12 cellular contexts compared by ENCODE assay signal in genomic region chr12:124621296-124621660, GRCh38. TPM values are rescaled to one million over a fixed set of nuclear protein-coding genes. Genes with fewer than 3 reads are reported as not detected.
DNase-seq lines count a peak whose midpoint lies in the region; FAIRE-seq and TF ChIP-seq lines count a peak whose summit lies in the region.
"Had no signal": no experiment of that assay in that cellular context is flagged by ENCODE, and none has a peak within 500 bp of the region (broad histone marks: within the 10 kb centered on the region; RNA-seq: fewer than 3 reads in every experiment).

No MANE protein-coding gene starts in this region.

- no peak overlapping the region for H3K4me3 Mint-ChIP-seq in mesothelial cell of epicardium

- H3K27ac ChIP-seq in esophagus (ENCODE audit: low read depth in 2 of 2, low read length in 1 of 2) = peak overlapping the region; percentile 78 to 90
- H3K27ac ChIP-seq in transverse colon = peak overlapping the region; percentile 52 to 72 (median 58)
- peak overlapping the region in 1 of 2 donors; percentile 18 for H3K27ac ChIP-seq in small intestine (ENCODE audit: low read depth in 1 of 2, low read length in 1 of 2)
- no peak overlapping the region for H3K27ac ChIP-seq in brain microvascular endothelial cell

- H3K9me3 ChIP-seq in esophagus (ENCODE audit: control insufficient read depth in 2 of 2, insufficient read depth in 1 of 2, low read depth in 1 of 2, low read length in 1 of 2) (peaks cover 0 to 6% of the 10 kb centered on the region in 2 donors), transverse colon (no peaks in the 10 kb centered on the region), small intestine (ENCODE audit: control insufficient read depth, low read depth) (no peaks in the 10 kb centered on the region)

- H3K9me3 Mint-ChIP-seq in mesothelial cell of epicardium = peaks cover 5% of the 10 kb centered on the region

- TF ChIP-seq EP300 in transverse colon (IDR thresholded peaks at IDR 0.05; ENCODE audit: low read depth) = no peak

- H3K36me3 Mint-ChIP-seq in mesothelial cell of epicardium = no peaks in the 10 kb centered on the region

- H3K27ac Mint-ChIP-seq in mesothelial cell of epicardium = peak overlapping the region; percentile 85

- peaks cover 10% of the 10 kb centered on the region for H3K4me1 Mint-ChIP-seq in mesothelial cell of epicardium

- no peak overlapping the region for H3K4me3 ChIP-seq in esophagus (ENCODE audit: low read depth in 1 of 2, low read length in 2 of 2)
- no peak overlapping the region for H3K4me3 ChIP-seq in transverse colon
- no peak overlapping the region for H3K4me3 ChIP-seq in small intestine (ENCODE audit: low read depth in 1 of 2, low read length in 2 of 2)
- H3K4me3 ChIP-seq in brain microvascular endothelial cell (ENCODE audit: low read depth, low read length) = no peak overlapping the region

- in situ Hi-C loops in transverse colon (cut with MboI; ENCODE audit: low pct_ligation_motif_present in 1 of 4, low pct_unique_long_range_greater_than_20kb in 1 of 4, low sequenced_read_pairs in 3 of 4) (no loop called here), brain microvascular endothelial cell (cut with HindIII; ENCODE audit: low pct_ligation_motif_present, low sequenced_read_pairs) (no loop called here)

- TF ChIP-seq CTCF in mesothelial cell of epicardium (IDR thresholded peaks at IDR 0.05; ENCODE audit: unreplicated experiment) (no peak), transverse colon (IDR thresholded peaks at IDR 0.05) (no peak), brain microvascular endothelial cell (IDR thresholded peaks at IDR 0.05; ENCODE audit: low read depth, low read length, missing control alignments) (no peak)

- intact Hi-C loops in transverse colon (cut with DNase I; ENCODE audit: low total_unique reads) = loop anchor here (10.0 kb wide), 1 partner anchor 114 kb away; no protein-coding TSS in a partner anchor

- WGBS in esophagus, 2 donors = 35 to 40% methylated on average over 11 of the region's 11 CpGs
- 65% methylated on average over 11 of the region's 11 CpGs; no CpG with 5 or more reads in 1 of the 2 donors for WGBS in transverse colon (ENCODE audit: low coverage in 1 of 2), 2 donors
- 74 to 86% (median 76%) methylated on average over 11 of the region's 11 CpGs for WGBS in small intestine, 3 donors

- FAIRE-seq in small intestine (lab: Jason Lieb, UNC) = no peak

- H3K4me1 ChIP-seq in esophagus (ENCODE audit: control insufficient read depth in 2 of 2, insufficient read depth in 2 of 2, low read length in 1 of 2) (peaks cover 0 to 28% of the 10 kb centered on the region in 2 donors), transverse colon (peaks cover 5 to 20% (median 10%) of the 10 kb centered on the region in 4 donors), small intestine (ENCODE audit: control insufficient read depth in 2 of 2, insufficient read depth in 1 of 2, low read depth in 1 of 2, low read length in 1 of 2) (peaks cover 7 to 9% of the 10 kb centered on the region in 2 donors)

- H3K27me3 ChIP-seq in esophagus (ENCODE audit: control insufficient read depth in 1 of 2, insufficient read depth in 2 of 2, low read length in 2 of 2) (no peaks in the 10 kb centered on the region), transverse colon (no peaks in the 10 kb centered on the region), small intestine (ENCODE audit: control insufficient read depth in 2 of 2, insufficient read depth in 2 of 2, low read length in 2 of 2) (no peaks in the 10 kb centered on the region), brain microvascular endothelial cell (replicated peaks) (no peaks in the 10 kb centered on the region)

- DNase-seq in M059J (ENCODE audit: low read depth) (peak; percentile 69), mesothelial cell of epicardium (ENCODE audit: low spot score in 2 of 2, unreplicated experiment in 2 of 2) (peak in 1 of 2 experiments; percentile 52), transverse colon (peak; percentile 41), small intestine (no peak), cortex of kidney (lab: John Stamatoyannopoulos, UW) (no peak), brain microvascular endothelial cell (no peak)
- no peak for DNase-seq in activated CD8-positive, alpha-beta memory T cell treated with anti-CD3 and anti-CD28 coated beads, Interleukin-2, amount 50 U/mL, for 48 hours
- DNase-seq: activated naive CD4-positive, alpha-beta T cell treated with Interleukin-2 at 50 U/mL for 16 hours; DMS53; GOT3; NCI-H1694 had no signal

- H3K36me3 ChIP-seq in esophagus (ENCODE audit: control insufficient read depth in 2 of 2, insufficient read depth in 2 of 2, low read length in 1 of 2) (no peaks in the 10 kb centered on the region), transverse colon (no peaks in the 10 kb centered on the region), small intestine (ENCODE audit: control insufficient read depth in 2 of 2, insufficient read depth in 2 of 2, low read length in 2 of 2) (no peaks in the 10 kb centered on the region), brain microvascular endothelial cell (replicated peaks) (no peaks in the 10 kb centered on the region)

- no peaks in the 10 kb centered on the region for H3K27me3 Mint-ChIP-seq in mesothelial cell of epicardium (ENCODE audit: low read depth)

- TF ChIP-seq POLR2A in transverse colon (IDR thresholded peaks at IDR 0.05) = no peak

RNA-seq across cellular contexts. Expression of gene NCOR2, which starts 53.9 kb away (rescaled TPM):
- total RNA-seq in M059J (2014; rRNA removed; shearing (Covaris generic)) = 16.5 and 54.8 TPM in 2 replicates
- polyA plus RNA-seq in esophagus (10 to 100 TPM; 22.9 to 48.1 TPM), small intestine (10 to 100 TPM; 26.2 to 50.4 (median 30.0) TPM)
- total RNA-seq in mesothelial cell of epicardium (316 to 336 TPM (median 331 TPM) in 3 replicates), transverse colon (100 to 1,000 TPM in 2 of 4 donors, 10 to 100 TPM in 2; 72.1 to 460 (median 119) TPM)

Comparison
In these comparisons a context has a peak if more than half of its experiments do, and no peak if none do; other contexts are left out.
1. DNase-seq: peak in M059J (single experiment) and transverse colon (single experiment); none in small intestine (single experiment), activated CD8-positive, alpha-beta memory T cell treated with anti-CD3 and anti-CD28 coated beads, Interleukin-2, amount 50 U/mL, for 48 hours (single experiment), cortex of kidney (single experiment) and brain microvascular endothelial cell (single experiment).